22 cellular contexts compared by ENCODE assay signal in the genomic region with DNA sequence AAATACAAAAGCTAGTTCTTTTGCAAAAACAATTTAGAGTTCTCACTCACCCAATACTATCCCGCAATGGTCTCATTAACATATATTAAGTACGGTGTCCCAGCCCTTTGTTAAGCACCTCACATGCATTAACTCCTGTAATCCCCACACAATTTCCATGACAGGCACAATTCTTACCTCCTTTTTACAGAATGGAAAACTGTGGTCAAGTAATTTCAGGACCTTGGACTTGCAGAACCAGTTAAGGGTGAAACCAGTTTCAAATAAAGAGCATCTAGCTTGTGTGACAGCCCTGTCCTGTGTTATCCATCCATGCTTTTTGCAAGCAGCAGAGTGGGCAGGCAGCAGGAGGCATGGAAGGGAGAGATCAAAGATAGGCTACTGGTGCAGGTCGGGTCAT.
DNase-seq lines count a peak whose midpoint lies in the region; ATAC-seq and TF ChIP-seq lines count a peak whose summit lies in the region.
"Had no signal": no experiment of that assay in that cellular context is flagged by ENCODE, and none has a peak within 500 bp of the region (broad histone marks: within the 10 kb centered on the region; RNA-seq: fewer than 3 reads in every experiment).

No MANE protein-coding gene starts in this region.

- H3K23ac ChIP-seq in mesendoderm (ENCODE audit: low read length): no peak overlapping the region

- TF ChIP-seq CTCF in GM23338 (conservative IDR thresholded peaks at IDR 0.05; ENCODE audit: low read depth in 2 of 2): no peak
- no peak for TF ChIP-seq CTCF in tibial artery (IDR thresholded peaks at IDR 0.05)

- H3K27ac ChIP-seq in GM23338 (ENCODE audit: low read depth): peak overlapping the region; percentile 40; the same call in 1 of the 2 replicates
- H3K27ac ChIP-seq in HUES64 (ENCODE audit: low read depth, low read length): peak overlapping the region; percentile 63; the same call in 1 of the 2 replicates
- no peak overlapping the region for H3K27ac ChIP-seq in mesendoderm (ENCODE audit: low read depth, low read length)
- no peak overlapping the region for H3K27ac ChIP-seq in tibial artery

- peaks cover 18% of the 10 kb centered on the region for H3K4me1 ChIP-seq in GM23338 (ENCODE audit: insufficient read depth)
- peaks cover 18% of the 10 kb centered on the region for H3K4me1 ChIP-seq in HUES64 (ENCODE audit: insufficient read depth, low read length)
- H3K4me1 ChIP-seq in mesendoderm (ENCODE audit: control insufficient read depth, low read depth, low read length): peaks cover 3% of the 10 kb centered on the region
- H3K4me1 ChIP-seq in tibial artery: no peaks in the 10 kb centered on the region

- in situ Hi-C loops in KBM-7 (cut with MboI; ENCODE audit: low pct_unique_long_range_greater_than_20kb, low sequenced_read_pairs): no loop called here

- no peak overlapping the region for H3K9ac ChIP-seq in HUES64 (ENCODE audit: low read depth, low read length)
- no peak overlapping the region for H3K9ac ChIP-seq in mesendoderm (ENCODE audit: low read length)
- H3K9ac ChIP-seq: SK-N-SH had no signal

- H3K4me3 Mint-ChIP-seq in GM23338: peak overlapping the region; percentile 14; the same call in 1 of the 3 replicates
- no peak overlapping the region for H3K4me3 Mint-ChIP-seq in activated T-helper 1 cell treated with anti-CD3 and anti-CD28 coated beads, Interleukin-12 subunit alpha, Interleukin-12 subunit beta, Interleukin-2, Interleukin-4 antibody, amounts not matched to agents 30 ng/mL and 10 ng/mL and 1 ng/mL, durations not matched to agents 14 hours and 24 hours and 36 hours
- no peak overlapping the region for H3K4me3 Mint-ChIP-seq in effector memory CD8-positive, alpha-beta T cell
- H3K4me3 Mint-ChIP-seq: CD8-positive, alpha-beta T cell had no signal

- peaks cover 14% of the 10 kb centered on the region; the same call in 1 of the 2 replicates for H3K9me2 ChIP-seq in GM23338 (ENCODE audit: insufficient read depth)
- H3K9me2 ChIP-seq: SK-N-SH had no signal

- peak overlapping the region; percentile 26; the same call in 1 of the 2 replicates for H3K4me3 ChIP-seq in GM23338
- H3K4me3 ChIP-seq in HUES64 (ENCODE audit: low read length): no peak overlapping the region
- no peak overlapping the region for H3K4me3 ChIP-seq in mesendoderm (ENCODE audit: low read length)
- no peak overlapping the region for H3K4me3 ChIP-seq in tibial artery
- H3K4me3 ChIP-seq: HAP-1 had no signal

- peak; percentile 94 for ATAC-seq in GM23338
- no peak for ATAC-seq in effector memory CD8-positive, alpha-beta T cell (replicated peaks)
- ATAC-seq: CD8-positive, alpha-beta T cell; Panc1 had no signal

- H4K20me1 ChIP-seq in GM23338 (replicated peaks; ENCODE audit: insufficient read depth): no peaks in the 10 kb centered on the region

- intact Hi-C loops in activated T-helper 1 cell treated with anti-CD3 and anti-CD28 coated beads, Interleukin-12 subunit alpha, Interleukin-12 subunit beta, Interleukin-2, Interleukin-4 antibody, amounts not matched to agents 30 ng/mL and 10 ng/mL and 1 ng/mL, durations not matched to agents 14 hours and 24 hours and 36 hours (cut with micrococcal nuclease): no loop called here
- intact Hi-C loops in tibial artery (cut with DNase I; ENCODE audit: low total_unique reads): no loop called here

- no peak overlapping the region for H3K56ac ChIP-seq in mesendoderm (ENCODE audit: low read length)

- H3K36me3 Mint-ChIP-seq in GM23338 (ENCODE audit: low read depth): no peaks in the 10 kb centered on the region; the same call in 1 of the 3 replicates
- no peaks in the 10 kb centered on the region for H3K36me3 Mint-ChIP-seq in activated T-helper 1 cell treated with anti-CD3 and anti-CD28 coated beads, Interleukin-12 subunit alpha, Interleukin-12 subunit beta, Interleukin-2, Interleukin-4 antibody, amounts not matched to agents 30 ng/mL and 10 ng/mL and 1 ng/mL, durations not matched to agents 14 hours and 24 hours and 36 hours (ENCODE audit: low read depth)
- H3K36me3 Mint-ChIP-seq in effector memory CD8-positive, alpha-beta T cell (ENCODE audit: insufficient read depth): no peaks in the 10 kb centered on the region
- H3K36me3 Mint-ChIP-seq: CD8-positive, alpha-beta T cell had no signal

- 0 out of 3 replicates have a peak, but pooled peaks cover 5% of the 10 kb centered on the region for H3K9me3 Mint-ChIP-seq in GM23338
- no peaks in the 10 kb centered on the region for H3K9me3 Mint-ChIP-seq in activated T-helper 1 cell treated with anti-CD3 and anti-CD28 coated beads, Interleukin-12 subunit alpha, Interleukin-12 subunit beta, Interleukin-2, Interleukin-4 antibody, amounts not matched to agents 30 ng/mL and 10 ng/mL and 1 ng/mL, durations not matched to agents 14 hours and 24 hours and 36 hours
- H3K9me3 Mint-ChIP-seq in effector memory CD8-positive, alpha-beta T cell: peaks cover 0 to 8% of the 10 kb centered on the region in 2 donors

- no peaks in the 10 kb centered on the region for H3F3A ChIP-seq in GM23338 (replicated peaks; ENCODE audit: low read depth)

- H3K4ac ChIP-seq in mesendoderm (ENCODE audit: low read depth, low read length): no peak overlapping the region

- H3K27me3 ChIP-seq in GM23338 (ENCODE audit: insufficient read depth) (no peaks in the 10 kb centered on the region), HUES64 (ENCODE audit: insufficient read depth, low read length) (no peaks in the 10 kb centered on the region), mesendoderm (ENCODE audit: insufficient read depth, low read length, poor library complexity) (no peaks in the 10 kb centered on the region), tibial artery (no peaks in the 10 kb centered on the region)

- H4K5ac ChIP-seq in mesendoderm (ENCODE audit: low read length): no peak overlapping the region

- no peaks in the 10 kb centered on the region for H3K79me2 ChIP-seq in GM23338 (replicated peaks; ENCODE audit: insufficient read depth)
- no peaks in the 10 kb centered on the region for H3K79me2 ChIP-seq in mesendoderm (ENCODE audit: control insufficient read depth, insufficient read depth, low read length)

- H2AFZ ChIP-seq in GM23338: no peak overlapping the region

- no peak overlapping the region for H3K18ac ChIP-seq in mesendoderm (ENCODE audit: low read length)

- no peak overlapping the region for H2BK120ac ChIP-seq in mesendoderm (ENCODE audit: low read depth, low read length)

- H3K79me1 ChIP-seq in mesendoderm (ENCODE audit: low read length): no peaks in the 10 kb centered on the region

- H3K27ac Mint-ChIP-seq in GM23338: peak overlapping the region; percentile 84
- no peak overlapping the region for H3K27ac Mint-ChIP-seq in activated T-helper 1 cell treated with anti-CD3 and anti-CD28 coated beads, Interleukin-12 subunit alpha, Interleukin-12 subunit beta, Interleukin-2, Interleukin-4 antibody, amounts not matched to agents 30 ng/mL and 10 ng/mL and 1 ng/mL, durations not matched to agents 14 hours and 24 hours and 36 hours
- no peak overlapping the region for H3K27ac Mint-ChIP-seq in effector memory CD8-positive, alpha-beta T cell
- H3K27ac Mint-ChIP-seq: CD8-positive, alpha-beta T cell had no signal

- no peak overlapping the region for H4K8ac ChIP-seq in mesendoderm (ENCODE audit: low read depth, low read length)

- H2BK15ac ChIP-seq in mesendoderm (replicated peaks; ENCODE audit: low read depth): no peak overlapping the region

- no peak overlapping the region for H2AK5ac ChIP-seq in mesendoderm (ENCODE audit: low read length)

- H3K4me2 ChIP-seq in GM23338 (peak overlapping the region; percentile 54), mesendoderm (ENCODE audit: low read length) (no peak overlapping the region)
- H3K4me2 ChIP-seq: SK-N-SH had no signal

- H3K4me1 Mint-ChIP-seq in GM23338: peaks cover 31% of the 10 kb centered on the region
- H3K4me1 Mint-ChIP-seq in activated T-helper 1 cell treated with anti-CD3 and anti-CD28 coated beads, Interleukin-12 subunit alpha, Interleukin-12 subunit beta, Interleukin-2, Interleukin-4 antibody, amounts not matched to agents 30 ng/mL and 10 ng/mL and 1 ng/mL, durations not matched to agents 14 hours and 24 hours and 36 hours (ENCODE audit: low read depth): no peaks in the 10 kb centered on the region
- no peaks in the 10 kb centered on the region for H3K4me1 Mint-ChIP-seq in effector memory CD8-positive, alpha-beta T cell (ENCODE audit: low read depth in 2 of 2)

- H2BK5ac ChIP-seq in mesendoderm (ENCODE audit: low read length): no peak overlapping the region

- 12% methylated on average over 3 of the region's 3 CpGs for WGBS in HUES64
- no CpG with 5 or more reads among the region's 3 CpGs for WGBS in mesendoderm (ENCODE audit: extremely low coverage, insufficient coverage, low lambda C conversion rate)

- H3K9me3 ChIP-seq in HUES64 (ENCODE audit: insufficient read depth, low read depth, low read length) (no peaks in the 10 kb centered on the region), tibial artery (no peaks in the 10 kb centered on the region)
- H3K9me3 ChIP-seq: HAP-1, SK-N-SH had no signal

- H3K36me3 ChIP-seq in GM23338 (ENCODE audit: insufficient read depth) (no peaks in the 10 kb centered on the region), HUES64 (ENCODE audit: insufficient read depth, low read length) (no peaks in the 10 kb centered on the region), mesendoderm (ENCODE audit: control insufficient read depth, insufficient read depth, low read length) (no peaks in the 10 kb centered on the region), tibial artery (no peaks in the 10 kb centered on the region)
- H3K36me3 ChIP-seq: HAP-1 had no signal

- peak; percentile 59 for DNase-seq in GM23338 (ENCODE audit: low spot score)
- DNase-seq in iPS DF 19.7 (ENCODE audit: low read depth, low spot score): peak; percentile 57
- DNase-seq in mesendoderm: peak; percentile 36
- no peak for DNase-seq in KBM-7
- no peak for DNase-seq in activated T-helper 1 cell treated with anti-CD3 and anti-CD28 coated beads, Interleukin-12 subunit alpha, Interleukin-12 subunit beta, Interleukin-2, Interleukin-4 antibody, amounts not matched to agents 30 ng/mL and 10 ng/mL and 1 ng/mL, durations not matched to agents 14 hours and 24 hours and 36 hours (ENCODE audit: low spot score)
- DNase-seq in effector memory CD8-positive, alpha-beta T cell: no peak
- no peak for DNase-seq in tibial artery
- DNase-seq: AML-193; C1 segment of cervical spinal cord; CD8-positive, alpha-beta T cell; DMS153; MM.1S; NCI-H1048; NCI-H1436; NCI-H187 treated with DMSO at 0.1 percent for 48 hours; NCI-H2107; NCI-H69; SIG-M5; SK-N-SH had no signal

- H3K27me3 Mint-ChIP-seq in GM23338 (ENCODE audit: insufficient read depth, low read depth, poor library complexity): peaks cover 1% of the 10 kb centered on the region
- H3K27me3 Mint-ChIP-seq in activated T-helper 1 cell treated with anti-CD3 and anti-CD28 coated beads, Interleukin-12 subunit alpha, Interleukin-12 subunit beta, Interleukin-2, Interleukin-4 antibody, amounts not matched to agents 30 ng/mL and 10 ng/mL and 1 ng/mL, durations not matched to agents 14 hours and 24 hours and 36 hours (ENCODE audit: insufficient read depth): no peaks in the 10 kb centered on the region
- H3K27me3 Mint-ChIP-seq in effector memory CD8-positive, alpha-beta T cell: peaks cover 16 to 32% of the 10 kb centered on the region in 2 donors

Comparison
In these comparisons a context has a peak if more than half of its experiments do, and no peak if none do; other contexts are left out.
1. DNase-seq: peak in GM23338 (single experiment), iPS DF 19.7 (single experiment) and mesendoderm (single experiment); none in KBM-7 (single experiment), activated T-helper 1 cell treated with anti-CD3 and anti-CD28 coated beads, Interleukin-12 subunit alpha, Interleukin-12 subunit beta, Interleukin-2, Interleukin-4 antibody, amounts not matched to agents 30 ng/mL and 10 ng/mL and 1 ng/mL, durations not matched to agents 14 hours and 24 hours and 36 hours (single experiment), effector memory CD8-positive, alpha-beta T cell (0 of 3) and tibial artery (0 of 2).
2. H3K27ac ChIP-seq: peak in GM23338 (single experiment) and HUES64 (single experiment); none in mesendoderm (single experiment) and tibial artery (0 of 2).